In the genomic region with DNA sequence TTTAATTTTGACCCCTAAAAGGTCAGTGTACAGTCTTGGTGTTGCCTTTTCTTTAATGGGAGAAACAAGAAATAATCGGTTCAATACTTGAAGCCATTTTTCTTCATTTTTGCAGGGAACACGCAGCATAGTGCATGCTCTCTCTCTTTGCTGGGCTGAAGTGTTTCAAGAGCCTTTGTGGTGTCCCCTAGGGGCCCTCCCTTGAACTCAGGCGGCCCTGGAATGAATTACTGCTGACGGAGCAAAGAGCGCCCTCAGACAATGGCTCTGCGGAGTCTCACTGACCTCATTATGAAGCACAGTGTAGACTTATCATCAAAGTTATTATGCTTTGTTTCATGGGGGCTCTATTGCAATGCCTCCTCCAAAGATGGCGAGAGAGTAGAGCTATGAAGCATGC, we compare ENCODE assay signal across 13 cellular contexts.
"Had no signal": no experiment of that assay in that cellular context is flagged by ENCODE, and none has a peak within 500 bp of the region (broad histone marks: within the 10 kb centered on the region; RNA-seq: fewer than 3 reads in every experiment).

No MANE protein-coding gene starts in this region.

- ATAC-seq: foreskin keratinocyte; heart right ventricle; right cardiac atrium; stimulated activated effector memory CD8-positive, alpha-beta T cell treated with anti-CD3 and anti-CD28 coated beads, Interleukin-12 subunit alpha, Interleukin-12 subunit beta, amount 100 ng/mL, for 72 hours; T-helper 17 cell had no signal

- H3K36me3 Mint-ChIP-seq: stimulated activated effector memory CD8-positive, alpha-beta T cell treated with anti-CD3 and anti-CD28 coated beads, Interleukin-12 subunit alpha, Interleukin-12 subunit beta, amount 100 ng/mL, for 72 hours had no signal

- H3K4me1 Mint-ChIP-seq: stimulated activated effector memory CD8-positive, alpha-beta T cell treated with anti-CD3 and anti-CD28 coated beads, Interleukin-12 subunit alpha, Interleukin-12 subunit beta, amount 100 ng/mL, for 72 hours; T-helper 17 cell had no signal

- H3K27ac Mint-ChIP-seq: stimulated activated effector memory CD8-positive, alpha-beta T cell treated with anti-CD3 and anti-CD28 coated beads, Interleukin-12 subunit alpha, Interleukin-12 subunit beta, amount 100 ng/mL, for 72 hours; T-helper 17 cell had no signal

- H3K36me3 ChIP-seq: adrenal gland, esophagus squamous epithelium, heart right ventricle, tibial nerve had no signal

- DNase-seq: activated CD4-positive, alpha-beta T cell treated with anti-CD3 and anti-CD28 coated beads, Interleukin-2, amount 50 U/mL, for 1 hour; activated naive CD4-positive, alpha-beta T cell treated with anti-CD3 and anti-CD28 coated beads, Interleukin-2, amount 50 U/mL, for 16 hours; activated T-cell treated with anti-CD3 and anti-CD28 coated beads, Interleukin-2, amount 50 U/mL, for 1 hour; adrenal gland; esophagus squamous epithelium; foreskin keratinocyte; heart right ventricle; kidney glomerular epithelial cell; posterior cingulate gyrus; right cardiac atrium; T-helper 17 cell had no signal

- H3K27ac ChIP-seq: adrenal gland, esophagus squamous epithelium, foreskin keratinocyte, heart right ventricle, tibial nerve had no signal

- H3K9me3 ChIP-seq: adrenal gland, esophagus squamous epithelium had no signal

- H3K4me1 ChIP-seq: adrenal gland, esophagus squamous epithelium, foreskin keratinocyte, heart right ventricle, tibial nerve had no signal

- H3K4me3 Mint-ChIP-seq: stimulated activated effector memory CD8-positive, alpha-beta T cell treated with anti-CD3 and anti-CD28 coated beads, Interleukin-12 subunit alpha, Interleukin-12 subunit beta, amount 100 ng/mL, for 72 hours; T-helper 17 cell had no signal

- H3K27me3 ChIP-seq: adrenal gland, esophagus squamous epithelium, foreskin keratinocyte, tibial nerve had no signal

- H3K4me3 ChIP-seq: adrenal gland, esophagus squamous epithelium, heart right ventricle, tibial nerve had no signal
